9 cellular contexts compared by ENCODE assay signal in the genomic region with DNA sequence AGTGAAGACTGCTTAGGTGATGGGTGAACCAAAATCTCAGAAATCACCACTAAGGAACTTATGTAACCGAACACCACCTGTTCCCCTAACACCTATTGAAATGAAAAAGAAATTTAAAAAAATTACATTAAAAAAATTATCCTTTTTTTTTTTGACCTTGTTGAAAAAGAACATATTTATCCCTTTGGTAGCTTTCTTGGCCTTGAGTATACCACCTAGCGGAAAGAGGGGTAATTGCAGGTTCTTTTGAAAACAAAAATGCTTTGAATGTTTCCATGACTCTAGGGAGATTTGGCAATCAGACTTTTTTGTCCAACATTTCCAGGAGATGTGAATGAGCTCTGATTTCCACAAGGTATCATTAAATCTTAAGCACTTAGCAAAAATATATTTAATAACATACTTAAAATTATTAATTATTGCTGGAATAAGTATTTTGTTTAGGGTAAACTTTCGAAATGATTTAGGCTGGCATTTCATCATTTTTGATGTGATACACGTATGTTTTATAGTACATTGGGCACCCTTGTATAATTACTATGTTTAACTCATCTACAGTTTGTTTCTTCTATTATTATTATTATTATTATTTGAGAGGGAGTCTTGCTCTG. TPM values are rescaled to one million over a fixed set of nuclear protein-coding genes. Genes with fewer than 3 reads are reported as not detected.
A peak's percentile ranks its signal among the peaks of the same experiment; 100 is the strongest.
DNase-seq lines count a peak whose midpoint lies in the region; ATAC-seq and TF ChIP-seq lines count a peak whose summit lies in the region.
"Had no signal": no experiment of that assay in that cellular context is flagged by ENCODE, and none has a peak within 500 bp of the region (broad histone marks: within the 10 kb centered on the region; RNA-seq: fewer than 3 reads in every experiment).

No MANE protein-coding gene starts in this region.

- no peak overlapping the region for H3K9ac ChIP-seq in mammary epithelial cell (ENCODE audit: insufficient read depth, low read length)

- DNase-seq in NCI-H1417 (lab: John Stamatoyannopoulos, UW), result peak in 2 of 3 experiments; percentile 28 to 47
- no peak for DNase-seq in NCI-H1417 treated with DMSO at 0.1 percent for 48 hours (lab: John Stamatoyannopoulos, UW)
- peak; percentile 58 for DNase-seq in NB4 (ENCODE audit: low read depth)
- DNase-seq in mammary epithelial cell, result peak; percentile 25
- peak; percentile 69 for DNase-seq in midbrain (lab: John Stamatoyannopoulos, UW)
- no peak for DNase-seq in cortex of kidney (lab: John Stamatoyannopoulos, UW)

- H3K9me3 ChIP-seq in mammary epithelial cell (replicated peaks; ENCODE audit: insufficient read depth, low read length), result no peaks in the 10 kb centered on the region
- H3K9me3 ChIP-seq: Caco-2 had no signal

- dilution Hi-C loops in mammary epithelial cell (cut with HindIII; ENCODE audit: low sequenced_read_pairs), result no loop called here

- CTCF ChIA-PET in mammary epithelial cell (lab: Charles Lee; ENCODE audit: low non-redundant PET), result interaction anchor here (0.6 to 0.9 kb wide), 5 partner anchors 49 to 847 kb away, joined by 3 to 12 read pairs (median 4); no protein-coding TSS in a partner anchor

- WGBS in mammary epithelial cell (ENCODE audit: low coverage, missing lambda C conversion rate), result 61% methylated on average over 4 of the region's 4 CpGs

- TF ChIP-seq POLR2A in NB4 (IDR thresholded peaks at IDR 0.05; ENCODE audit: extremely low read depth, insufficient read length), result no peak

- no peak overlapping the region for H3K4me2 ChIP-seq in mammary epithelial cell (ENCODE audit: insufficient read depth, low read depth, low read length)

- intact Hi-C loops in mammary epithelial cell (cut with micrococcal nuclease), result loop anchor here (1.0 kb wide), 1 partner anchor 260 kb away; no protein-coding TSS in a partner anchor

- no peaks in the 10 kb centered on the region for H3K27me3 ChIP-seq in mammary epithelial cell (ENCODE audit: insufficient read depth, low read length)

- H3K79me2 ChIP-seq in mammary epithelial cell (ENCODE audit: insufficient read depth, low read length), result no peaks in the 10 kb centered on the region

- TF ChIP-seq CTCF in NB4 (IDR thresholded peaks at IDR 0.05; ENCODE audit: low read depth, low read length), result peak; percentile 86
- peak; percentile 61 to 70 for TF ChIP-seq CTCF in mammary epithelial cell (conservative IDR thresholded peaks at IDR 0.05 in 1 of 2, IDR thresholded peaks at IDR 0.05 in 1 of 2; ENCODE audit: extremely low read depth in 1 of 2, insufficient read depth in 1 of 2, low read depth in 1 of 2, low read length in 2 of 2)

- BruUV-seq in mammary epithelial cell (replicated peaks; lab: Mats Ljungman, UMichigan), result no TSS peak

- no peak overlapping the region for H2AFZ ChIP-seq in mammary epithelial cell (ENCODE audit: low read depth, low read length)

- no peaks in the 10 kb centered on the region for H3K4me1 ChIP-seq in mammary epithelial cell (ENCODE audit: insufficient read depth, low read length)
- H3K4me1 ChIP-seq: Caco-2 had no signal

- ATAC-seq in GM19395 (IDR thresholded peaks at IDR 0.05; ENCODE audit: unreplicated experiment) (no peak), HG03135 (IDR thresholded peaks at IDR 0.05; ENCODE audit: unreplicated experiment) (no peak)

- in situ Hi-C loops in mammary epithelial cell (cut with MboI; ENCODE audit: low sequenced_read_pairs in 2 of 2), result loop anchor here in 1 of 2 donors (10.0 kb wide), 1 partner anchor 211 kb away; no protein-coding TSS in a partner anchor

- H4K20me1 ChIP-seq in mammary epithelial cell (ENCODE audit: insufficient read depth, low read length), result no peaks in the 10 kb centered on the region

- H3K36me3 ChIP-seq in mammary epithelial cell (ENCODE audit: insufficient read depth, low read length), result no peaks in the 10 kb centered on the region

- H3K4me3 ChIP-seq in NB4 (ENCODE audit: low read depth, low read length) (no peak overlapping the region), mammary epithelial cell (replicated peaks in 1 of 3; ENCODE audit: insufficient read depth in 1 of 3, low read depth in 2 of 3, low read length in 3 of 3) (no peak overlapping the region)

- no peak overlapping the region for H3K27ac ChIP-seq in mammary epithelial cell (ENCODE audit: insufficient read depth, low read depth, low read length)

RNA-seq across cellular contexts. Expression of gene ELMO1, which starts 47.0 kb away (rescaled TPM):
- total RNA-seq in mammary epithelial cell, result 10 to 100 TPM in 1 of 2 donors, 1 to 10 TPM in 1; 9.5 to 12.1 TPM
- polyA plus RNA-seq in mammary epithelial cell, result 0.07 TPM
- polyA minus RNA-seq in mammary epithelial cell, result not detected

Comparison
In these comparisons a context has a peak if more than half of its experiments do, and no peak if none do; other contexts are left out.
1. DNase-seq: peak in NCI-H1417 (2 of 3), NB4 (single experiment), mammary epithelial cell (single experiment) and midbrain (single experiment); none in NCI-H1417 treated with DMSO at 0.1 percent for 48 hours (single experiment) and cortex of kidney (single experiment).